Comparison of ENCODE assay signal across 8 cellular contexts in the genomic region with DNA sequence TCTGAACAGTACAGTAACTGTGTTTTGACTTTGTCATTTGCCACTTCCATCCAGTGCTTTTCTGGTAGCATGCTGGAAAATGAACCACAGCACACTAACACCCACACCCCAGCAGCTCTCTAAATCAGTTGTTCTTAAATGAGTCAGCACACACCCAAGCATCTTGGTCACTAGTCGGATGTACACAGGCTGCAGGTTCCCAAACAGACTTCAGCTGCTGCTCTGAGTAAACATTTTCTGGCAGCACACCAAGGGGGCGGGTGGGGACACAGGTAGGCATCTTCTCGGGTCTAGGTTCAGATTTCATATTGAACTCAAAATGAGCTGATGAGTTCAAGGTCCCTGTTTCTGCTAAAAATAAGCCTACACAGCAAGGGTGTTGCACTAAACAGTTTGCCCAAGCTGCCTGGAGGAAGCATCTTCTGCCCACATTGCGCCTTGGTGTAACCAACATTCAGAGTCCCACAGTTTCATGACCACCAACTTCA. TPM values are rescaled to one million over a fixed set of nuclear protein-coding genes. Genes with fewer than 3 reads are reported as not detected.
DNase-seq lines count a peak whose midpoint lies in the region; ATAC-seq and TF ChIP-seq lines count a peak whose summit lies in the region.

No MANE protein-coding gene starts in this region.

- H3K4me1 Mint-ChIP-seq in MCF 10A (ENCODE audit: insufficient read depth, unreplicated experiment): no peaks in the 10 kb centered on the region
- H3K4me1 Mint-ChIP-seq in activated CD4-positive, alpha-beta T cell treated with anti-CD3 and anti-CD28 coated beads, Interleukin-2, amount 10 ng/mL, durations not matched to agents 7 days and 5 days: peaks cover 25% of the 10 kb centered on the region

- CTCF ChIA-PET in MCF 10A (lab: Yijun Ruan, JAX): no interaction called here
- CTCF ChIA-PET in activated CD4-positive, alpha-beta T cell treated with anti-CD3 and anti-CD28 coated beads, Interleukin-2, amount 10 ng/mL, durations not matched to agents 7 days and 5 days (lab: Charles Lee): interaction anchor here (0.6 to 2.3 kb wide), 12 partner anchors 9 to 121 kb away, joined by 3 to 17 read pairs (median 4); no protein-coding TSS in a partner anchor

- H3K9me3 Mint-ChIP-seq in MCF 10A (ENCODE audit: unreplicated experiment): no peaks in the 10 kb centered on the region
- peaks cover 7% of the 10 kb centered on the region for H3K9me3 Mint-ChIP-seq in activated CD4-positive, alpha-beta T cell treated with anti-CD3 and anti-CD28 coated beads, Interleukin-2, amount 10 ng/mL, durations not matched to agents 7 days and 5 days

- no peak for TF ChIP-seq CTCF in MCF 10A (IDR thresholded peaks at IDR 0.05; ENCODE audit: unreplicated experiment)
- TF ChIP-seq CTCF in breast epithelium (IDR thresholded peaks at IDR 0.05): no peak
- no peak for TF ChIP-seq CTCF in psoas muscle (IDR thresholded peaks at IDR 0.05)
- no peak for TF ChIP-seq CTCF in vagina (IDR thresholded peaks at IDR 0.05)

- ATAC-seq in HG03103 (IDR thresholded peaks at IDR 0.05; ENCODE audit: low read depth, unreplicated experiment) (peak; percentile 91), psoas muscle (peak; percentile 29 to 68 (median 52))

- H3K27me3 ChIP-seq in breast epithelium: no peaks in the 10 kb centered on the region
- H3K27me3 ChIP-seq in psoas muscle (ENCODE audit: insufficient read depth in 3 of 3, low read length in 2 of 3): no peaks in the 10 kb centered on the region
- H3K27me3 ChIP-seq in vagina: no peaks in the 10 kb centered on the region
- peaks cover 21% of the 10 kb centered on the region for H3K27me3 ChIP-seq in GM23248 (replicated peaks; ENCODE audit: insufficient read depth)

- H3K9me3 ChIP-seq in breast epithelium (no peaks in the 10 kb centered on the region), psoas muscle (no peaks in the 10 kb centered on the region), vagina (no peaks in the 10 kb centered on the region), GM23248 (ENCODE audit: low read depth) (no peaks in the 10 kb centered on the region)

- no peak overlapping the region for H3K27ac Mint-ChIP-seq in MCF 10A (ENCODE audit: low read depth, unreplicated experiment)
- peak overlapping the region; percentile 81 for H3K27ac Mint-ChIP-seq in activated CD4-positive, alpha-beta T cell treated with anti-CD3 and anti-CD28 coated beads, Interleukin-2, amount 10 ng/mL, durations not matched to agents 7 days and 5 days

- BruUV-seq in MCF 10A (replicated peaks; lab: Mats Ljungman, UMichigan): no TSS peak

- no peak overlapping the region for H2AFZ ChIP-seq in GM23248

- H3K4me3 ChIP-seq in breast epithelium (no peak overlapping the region), psoas muscle (no peak overlapping the region), vagina (no peak overlapping the region), GM23248 (no peak overlapping the region)

- TF ChIP-seq POLR2A in breast epithelium (IDR thresholded peaks at IDR 0.05) (no peak), vagina (IDR thresholded peaks at IDR 0.05) (no peak)

- DNase-seq in MCF 10A (ENCODE audit: unreplicated experiment): peak; percentile 16
- no peak for DNase-seq in breast epithelium (ENCODE audit: low spot score in 2 of 2)
- peak; percentile 57 for DNase-seq in activated CD4-positive, alpha-beta T cell treated with anti-CD3 and anti-CD28 coated beads, Interleukin-2, amount 10 ng/mL, durations not matched to agents 7 days and 5 days
- no peak for DNase-seq in psoas muscle
- no peak for DNase-seq in vagina (ENCODE audit: extremely low spot score in 2 of 2)
- no peak for DNase-seq in AML-193 (lab: John Stamatoyannopoulos, UW)
- no peak for DNase-seq in GM23248

- H3K9me2 ChIP-seq in GM23248 (ENCODE audit: insufficient read depth): no peaks in the 10 kb centered on the region

- H3K4me3 Mint-ChIP-seq in MCF 10A (ENCODE audit: unreplicated experiment): no peak overlapping the region
- H3K4me3 Mint-ChIP-seq in activated CD4-positive, alpha-beta T cell treated with anti-CD3 and anti-CD28 coated beads, Interleukin-2, amount 10 ng/mL, durations not matched to agents 7 days and 5 days: peak overlapping the region; percentile 4

- no peaks in the 10 kb centered on the region for H3K36me3 Mint-ChIP-seq in MCF 10A (ENCODE audit: insufficient read depth, unreplicated experiment)
- H3K36me3 Mint-ChIP-seq in activated CD4-positive, alpha-beta T cell treated with anti-CD3 and anti-CD28 coated beads, Interleukin-2, amount 10 ng/mL, durations not matched to agents 7 days and 5 days (ENCODE audit: low read depth): peaks cover 4% of the 10 kb centered on the region

- intact Hi-C loops in MCF 10A (cut with micrococcal nuclease): no loop called here
- intact Hi-C loops in breast epithelium (cut with DNase I; ENCODE audit: low total_unique reads): no loop called here
- intact Hi-C loops in psoas muscle (cut with DNase I): loop anchor here in 1 of 2 donors (5.0 kb wide), 1 partner anchor 38 kb away; a partner anchor contains a TSS
- intact Hi-C loops in vagina (cut with DNase I): no loop called here

- WGBS in psoas muscle, 3 donors: 59 to 85% (median 60%) methylated on average over 4 of the region's 4 CpGs
- 39 to 43% methylated on average over 4 of the region's 4 CpGs for WGBS in GM23248 (ENCODE audit: low coverage in 1 of 2, low lambda C conversion rate in 2 of 2, missing lambda C conversion rate in 2 of 2), 2 experiments

- no peaks in the 10 kb centered on the region for H4K20me1 ChIP-seq in GM23248 (ENCODE audit: insufficient read depth)

- H3K4me1 ChIP-seq in breast epithelium (no peaks in the 10 kb centered on the region), psoas muscle (peaks cover 10% of the 10 kb centered on the region), vagina (no peaks in the 10 kb centered on the region), GM23248 (ENCODE audit: insufficient read depth) (no peaks in the 10 kb centered on the region)

- no peak overlapping the region for H3K4me2 ChIP-seq in GM23248 (ENCODE audit: unreplicated experiment)

- no peaks in the 10 kb centered on the region for H3F3A ChIP-seq in GM23248 (ENCODE audit: insufficient read depth)

- no peaks in the 10 kb centered on the region for H3K27me3 Mint-ChIP-seq in MCF 10A (ENCODE audit: insufficient read depth, unreplicated experiment)
- no peaks in the 10 kb centered on the region for H3K27me3 Mint-ChIP-seq in activated CD4-positive, alpha-beta T cell treated with anti-CD3 and anti-CD28 coated beads, Interleukin-2, amount 10 ng/mL, durations not matched to agents 7 days and 5 days

- H3K9ac ChIP-seq in GM23248: no peak overlapping the region

- no peaks in the 10 kb centered on the region for H3K36me3 ChIP-seq in breast epithelium
- no peaks in the 10 kb centered on the region for H3K36me3 ChIP-seq in psoas muscle (ENCODE audit: insufficient read depth in 1 of 2, low read depth in 1 of 2)
- H3K36me3 ChIP-seq in vagina: no peaks in the 10 kb centered on the region
- no peaks in the 10 kb centered on the region for H3K36me3 ChIP-seq in GM23248 (ENCODE audit: low read depth)

- H3K27ac ChIP-seq in breast epithelium: no peak overlapping the region
- peak overlapping the region; percentile 30 for H3K27ac ChIP-seq in psoas muscle
- H3K27ac ChIP-seq in vagina: no peak overlapping the region
- no peak overlapping the region for H3K27ac ChIP-seq in GM23248

- POLR2A ChIA-PET in MCF 10A (lab: Yijun Ruan, JAX): interaction anchor here (0.6 to 2.3 kb wide), 2 partner anchors 11 to 52 kb away, joined by 3 to 7 read pairs; no protein-coding TSS in a partner anchor
- POLR2A ChIA-PET in activated CD4-positive, alpha-beta T cell treated with anti-CD3 and anti-CD28 coated beads, Interleukin-2, amount 10 ng/mL, durations not matched to agents 7 days and 5 days (lab: Charles Lee): interaction anchor here (1.3 kb wide), 1 partner anchor 39 kb away, joined by 3 read pairs; no protein-coding TSS in a partner anchor

- in situ Hi-C loops in GM23248 (cut with MboI): no loop called here

- no peaks in the 10 kb centered on the region for H3K79me2 ChIP-seq in GM23248 (ENCODE audit: insufficient read depth)

RNA-seq across cellular contexts. Expression of a gene that starts 39.8 kb away (rescaled TPM):
- total RNA-seq in MCF 10A (2022) (not detected in 2 replicates), breast epithelium (not detected), psoas muscle (not detected), vagina (not detected)
- total RNA-seq in activated CD4-positive, alpha-beta T cell treated with anti-CD3 and anti-CD28 coated beads, Interleukin-2, amount 10 ng/mL, durations not matched to agents 7 days and 5 days: 1 to 10 TPM; 2.8 to 3.4 TPM
- polyA plus RNA-seq in psoas muscle (not detected), GM23248 (2016; fragmentation: Nextera tagmentation; extraction: Ambion mirVana) (not detected in 2 replicates)
- not detected in 2 replicates for total RNA-seq in GM23248 (2014; rRNA removed; shearing (Covaris generic))

Comparison
In these comparisons a context has a peak if more than half of its experiments do, and no peak if none do; other contexts are left out.
1. DNase-seq: peak in MCF 10A (single experiment) and activated CD4-positive, alpha-beta T cell treated with anti-CD3 and anti-CD28 coated beads, Interleukin-2, amount 10 ng/mL, durations not matched to agents 7 days and 5 days (single experiment); none in breast epithelium (0 of 2), psoas muscle (0 of 2), vagina (0 of 2), AML-193 (0 of 2) and GM23248 (single experiment).